In the genomic region with DNA sequence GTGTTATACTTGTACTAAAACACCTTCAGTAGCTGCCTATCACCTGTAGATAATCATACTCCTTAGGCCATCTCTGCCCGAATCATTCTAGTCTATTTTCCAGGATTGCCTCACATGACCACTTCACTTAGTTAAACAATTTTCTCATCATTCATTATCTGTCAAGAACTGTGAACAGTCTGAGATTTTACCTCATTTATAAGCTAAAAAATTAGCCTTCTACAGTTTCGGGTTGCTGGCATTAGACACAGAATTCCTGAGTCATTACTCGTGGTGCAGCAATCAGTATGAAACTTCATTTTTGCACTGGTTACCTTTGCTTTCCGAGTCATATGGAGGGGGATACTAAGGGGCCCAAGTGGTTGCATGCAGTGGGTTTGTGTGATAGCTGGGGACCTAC, we compare ENCODE assay signal across 2 cellular contexts.
A peak's percentile ranks its signal among the peaks of the same experiment; 100 is the strongest.
TF ChIP-seq lines count a peak whose summit lies in the region.

No MANE protein-coding gene starts in this region.

TF ChIP-seq in HCT116, 20 proteins besides CTCF, POLR2A, EP300 and RAD21 (continued from another document):
- TF ChIP-seq, protein P1, sequence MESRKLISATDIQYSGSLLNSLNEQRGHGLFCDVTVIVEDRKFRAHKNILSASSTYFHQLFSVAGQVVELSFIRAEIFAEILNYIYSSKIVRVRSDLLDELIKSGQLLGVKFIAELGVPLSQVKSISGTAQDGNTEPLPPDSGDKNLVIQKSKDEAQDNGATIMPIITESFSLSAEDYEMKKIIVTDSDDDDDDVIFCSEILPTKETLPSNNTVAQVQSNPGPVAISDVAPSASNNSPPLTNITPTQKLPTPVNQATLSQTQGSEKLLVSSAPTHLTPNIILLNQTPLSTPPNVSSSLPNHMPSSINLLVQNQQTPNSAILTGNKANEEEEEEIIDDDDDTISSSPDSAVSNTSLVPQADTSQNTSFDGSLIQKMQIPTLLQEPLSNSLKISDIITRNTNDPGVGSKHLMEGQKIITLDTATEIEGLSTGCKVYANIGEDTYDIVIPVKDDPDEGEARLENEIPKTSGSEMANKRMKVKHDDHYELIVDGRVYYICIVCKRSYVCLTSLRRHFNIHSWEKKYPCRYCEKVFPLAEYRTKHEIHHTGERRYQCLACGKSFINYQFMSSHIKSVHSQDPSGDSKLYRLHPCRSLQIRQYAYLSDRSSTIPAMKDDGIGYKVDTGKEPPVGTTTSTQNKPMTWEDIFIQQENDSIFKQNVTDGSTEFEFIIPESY (IDR thresholded peaks at IDR 0.05; ENCODE audit: extremely low read depth, insufficient replicate concordance, low read length): no peak
- 0 out of 2 replicates have a peak, but pooled peaks have one; percentile 20 for TF ChIP-seq CEBPB (IDR thresholded peaks at IDR 0.05; ENCODE audit: low read depth)

TF ChIP-seq in WTC11, 78 proteins besides CTCF, POLR2A, EP300 and RAD21 (continued from another document):
- TF ChIP-seq, protein P2, sequence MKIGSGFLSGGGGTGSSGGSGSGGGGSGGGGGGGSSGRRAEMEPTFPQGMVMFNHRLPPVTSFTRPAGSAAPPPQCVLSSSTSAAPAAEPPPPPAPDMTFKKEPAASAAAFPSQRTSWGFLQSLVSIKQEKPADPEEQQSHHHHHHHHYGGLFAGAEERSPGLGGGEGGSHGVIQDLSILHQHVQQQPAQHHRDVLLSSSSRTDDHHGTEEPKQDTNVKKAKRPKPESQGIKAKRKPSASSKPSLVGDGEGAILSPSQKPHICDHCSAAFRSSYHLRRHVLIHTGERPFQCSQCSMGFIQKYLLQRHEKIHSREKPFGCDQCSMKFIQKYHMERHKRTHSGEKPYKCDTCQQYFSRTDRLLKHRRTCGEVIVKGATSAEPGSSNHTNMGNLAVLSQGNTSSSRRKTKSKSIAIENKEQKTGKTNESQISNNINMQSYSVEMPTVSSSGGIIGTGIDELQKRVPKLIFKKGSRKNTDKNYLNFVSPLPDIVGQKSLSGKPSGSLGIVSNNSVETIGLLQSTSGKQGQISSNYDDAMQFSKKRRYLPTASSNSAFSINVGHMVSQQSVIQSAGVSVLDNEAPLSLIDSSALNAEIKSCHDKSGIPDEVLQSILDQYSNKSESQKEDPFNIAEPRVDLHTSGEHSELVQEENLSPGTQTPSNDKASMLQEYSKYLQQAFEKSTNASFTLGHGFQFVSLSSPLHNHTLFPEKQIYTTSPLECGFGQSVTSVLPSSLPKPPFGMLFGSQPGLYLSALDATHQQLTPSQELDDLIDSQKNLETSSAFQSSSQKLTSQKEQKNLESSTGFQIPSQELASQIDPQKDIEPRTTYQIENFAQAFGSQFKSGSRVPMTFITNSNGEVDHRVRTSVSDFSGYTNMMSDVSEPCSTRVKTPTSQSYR (CRISPR knock-in tag; IDR thresholded peaks at IDR 0.05): no peak
- TF ChIP-seq ATF1 (CRISPR knock-in tag; IDR thresholded peaks at IDR 0.05) (no peak), PRRX2 (CRISPR knock-in tag; IDR thresholded peaks at IDR 0.05) (no peak), ZNF138 (CRISPR knock-in tag; conservative IDR thresholded peaks at IDR 0.05) (no peak)
- TF ChIP-seq, protein P3, sequence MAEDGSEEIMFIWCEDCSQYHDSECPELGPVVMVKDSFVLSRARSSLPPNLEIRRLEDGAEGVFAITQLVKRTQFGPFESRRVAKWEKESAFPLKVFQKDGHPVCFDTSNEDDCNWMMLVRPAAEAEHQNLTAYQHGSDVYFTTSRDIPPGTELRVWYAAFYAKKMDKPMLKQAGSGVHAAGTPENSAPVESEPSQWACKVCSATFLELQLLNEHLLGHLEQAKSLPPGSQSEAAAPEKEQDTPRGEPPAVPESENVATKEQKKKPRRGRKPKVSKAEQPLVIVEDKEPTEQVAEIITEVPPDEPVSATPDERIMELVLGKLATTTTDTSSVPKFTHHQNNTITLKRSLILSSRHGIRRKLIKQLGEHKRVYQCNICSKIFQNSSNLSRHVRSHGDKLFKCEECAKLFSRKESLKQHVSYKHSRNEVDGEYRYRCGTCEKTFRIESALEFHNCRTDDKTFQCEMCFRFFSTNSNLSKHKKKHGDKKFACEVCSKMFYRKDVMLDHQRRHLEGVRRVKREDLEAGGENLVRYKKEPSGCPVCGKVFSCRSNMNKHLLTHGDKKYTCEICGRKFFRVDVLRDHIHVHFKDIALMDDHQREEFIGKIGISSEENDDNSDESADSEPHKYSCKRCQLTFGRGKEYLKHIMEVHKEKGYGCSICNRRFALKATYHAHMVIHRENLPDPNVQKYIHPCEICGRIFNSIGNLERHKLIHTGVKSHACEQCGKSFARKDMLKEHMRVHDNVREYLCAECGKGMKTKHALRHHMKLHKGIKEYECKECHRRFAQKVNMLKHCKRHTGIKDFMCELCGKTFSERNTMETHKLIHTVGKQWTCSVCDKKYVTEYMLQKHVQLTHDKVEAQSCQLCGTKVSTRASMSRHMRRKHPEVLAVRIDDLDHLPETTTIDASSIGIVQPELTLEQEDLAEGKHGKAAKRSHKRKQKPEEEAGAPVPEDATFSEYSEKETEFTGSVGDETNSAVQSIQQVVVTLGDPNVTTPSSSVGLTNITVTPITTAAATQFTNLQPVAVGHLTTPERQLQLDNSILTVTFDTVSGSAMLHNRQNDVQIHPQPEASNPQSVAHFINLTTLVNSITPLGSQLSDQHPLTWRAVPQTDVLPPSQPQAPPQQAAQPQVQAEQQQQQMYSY (CRISPR knock-in tag; IDR thresholded peaks at IDR 0.05): no peak
TF ChIP-seq in WTC11: peak in this region for 0.
